1 cellular context compared by ENCODE assay signal in the genomic region with DNA sequence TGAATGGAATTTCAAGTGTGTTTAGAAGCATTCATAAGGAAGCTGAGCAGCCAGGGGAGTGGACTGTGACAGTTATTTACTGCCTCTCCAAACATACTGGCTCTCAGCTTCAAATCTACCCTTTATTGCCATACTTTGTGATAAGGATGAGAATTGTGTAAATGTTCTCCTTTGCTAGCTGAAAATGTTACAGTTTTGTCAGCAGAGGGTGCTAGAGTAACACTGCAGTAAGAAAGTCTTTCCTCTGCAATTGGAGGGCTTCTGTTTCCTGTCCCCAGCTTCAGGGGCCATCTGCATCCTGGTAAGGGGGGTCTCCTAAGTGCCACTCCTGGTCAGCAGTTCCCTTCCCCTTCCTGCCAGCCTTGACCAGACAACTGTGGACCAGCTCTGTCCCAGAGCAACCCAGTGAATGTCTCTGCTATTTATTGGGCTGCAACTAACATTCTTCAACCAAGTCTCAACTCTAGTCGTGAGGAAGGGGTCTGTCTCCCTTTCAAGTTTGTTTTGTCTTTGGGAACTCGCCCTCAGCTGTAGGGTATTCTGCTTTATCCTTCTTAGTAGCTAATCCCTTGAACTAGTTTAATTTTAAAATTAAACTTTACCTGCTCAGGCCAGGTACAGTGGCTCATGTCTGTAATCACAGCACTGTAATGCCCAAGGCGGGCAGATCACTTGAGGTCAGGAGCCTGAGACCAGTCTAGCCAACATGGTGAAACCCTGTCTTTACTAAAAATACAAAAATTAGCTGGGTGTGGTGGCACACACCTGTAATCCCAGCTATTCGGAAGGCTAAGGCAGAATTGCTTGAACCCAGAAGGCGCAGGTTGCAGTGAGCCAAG.
TF ChIP-seq lines count a peak whose summit lies in the region.

No MANE protein-coding gene starts in this region.

TF ChIP-seq in WTC11, 78 proteins besides CTCF, POLR2A, EP300 and RAD21 (continued from another document):
- TF ChIP-seq ZNF532 (CRISPR knock-in tag; IDR thresholded peaks at IDR 0.05; ENCODE audit: borderline replicate concordance) (no peak), FOXJ3 (CRISPR knock-in tag; IDR thresholded peaks at IDR 0.05; ENCODE audit: borderline replicate concordance) (no peak)
- TF ChIP-seq, protein P1, sequence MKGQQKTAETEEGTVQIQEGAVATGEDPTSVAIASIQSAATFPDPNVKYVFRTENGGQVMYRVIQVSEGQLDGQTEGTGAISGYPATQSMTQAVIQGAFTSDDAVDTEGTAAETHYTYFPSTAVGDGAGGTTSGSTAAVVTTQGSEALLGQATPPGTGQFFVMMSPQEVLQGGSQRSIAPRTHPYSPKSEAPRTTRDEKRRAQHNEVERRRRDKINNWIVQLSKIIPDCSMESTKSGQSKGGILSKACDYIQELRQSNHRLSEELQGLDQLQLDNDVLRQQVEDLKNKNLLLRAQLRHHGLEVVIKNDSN (CRISPR knock-in tag; IDR thresholded peaks at IDR 0.05): no peak
- TF ChIP-seq, protein P2, sequence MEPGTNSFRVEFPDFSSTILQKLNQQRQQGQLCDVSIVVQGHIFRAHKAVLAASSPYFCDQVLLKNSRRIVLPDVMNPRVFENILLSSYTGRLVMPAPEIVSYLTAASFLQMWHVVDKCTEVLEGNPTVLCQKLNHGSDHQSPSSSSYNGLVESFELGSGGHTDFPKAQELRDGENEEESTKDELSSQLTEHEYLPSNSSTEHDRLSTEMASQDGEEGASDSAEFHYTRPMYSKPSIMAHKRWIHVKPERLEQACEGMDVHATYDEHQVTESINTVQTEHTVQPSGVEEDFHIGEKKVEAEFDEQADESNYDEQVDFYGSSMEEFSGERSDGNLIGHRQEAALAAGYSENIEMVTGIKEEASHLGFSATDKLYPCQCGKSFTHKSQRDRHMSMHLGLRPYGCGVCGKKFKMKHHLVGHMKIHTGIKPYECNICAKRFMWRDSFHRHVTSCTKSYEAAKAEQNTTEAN (CRISPR knock-in tag; IDR thresholded peaks at IDR 0.05): no peak
